ENCODE assay signal across 1 cellular context in genomic region chr5:34534237-34535108, GRCh38.
A peak's percentile ranks its signal among the peaks of the same experiment; 100 is the strongest.
TF ChIP-seq lines count a peak whose summit lies in the region.

No MANE protein-coding gene starts in this region.

TF ChIP-seq in SK-N-SH, 30 proteins besides CTCF, POLR2A, EP300 and RAD21 (continued from another document):
- no peak for TF ChIP-seq IRF3 (IDR thresholded peaks at IDR 0.05; ENCODE audit: low read depth, low read length)
- TF ChIP-seq ELF1 (IDR thresholded peaks at IDR 0.05), result no peak; the same call in 1 of the 2 replicates
- TF ChIP-seq MXI1 (IDR thresholded peaks at IDR 0.05; ENCODE audit: low read depth, low read length), result no peak
- TF ChIP-seq FOXM1 (IDR thresholded peaks at IDR 0.05; ENCODE audit: low read depth), result no peak
- peak; percentile 73 for TF ChIP-seq TEAD4 (IDR thresholded peaks at IDR 0.05; ENCODE audit: borderline replicate concordance, insufficient read depth)
- TF ChIP-seq EZH2phosphoT487 (IDR thresholded peaks at IDR 0.05; ENCODE audit: borderline replicate concordance, low read depth), result no peak
- TF ChIP-seq USF2 (IDR thresholded peaks at IDR 0.05; ENCODE audit: borderline replicate concordance, low read depth, low read length), result no peak
- peak; percentile 50; the same call in 1 of the 2 replicates for TF ChIP-seq PBX3 (IDR thresholded peaks at IDR 0.05)
- no peak for TF ChIP-seq NRF1 (IDR thresholded peaks at IDR 0.05; ENCODE audit: low read depth, low read length)
- TF ChIP-seq JUND (IDR thresholded peaks at IDR 0.05), result peak; percentile 71
- TF ChIP-seq FOSL2 (IDR thresholded peaks at IDR 0.05; ENCODE audit: borderline replicate concordance, low read depth), result peak; percentile 58; the same call in 1 of the 2 replicates
- TF ChIP-seq GABPA (IDR thresholded peaks at IDR 0.05; ENCODE audit: low read depth), result no peak
- no peak for TF ChIP-seq RFX5 (IDR thresholded peaks at IDR 0.05; ENCODE audit: low read length)
- peak; percentile 32; the same call in 1 of the 2 replicates for TF ChIP-seq RXRA (IDR thresholded peaks at IDR 0.05; ENCODE audit: borderline replicate concordance, low read depth)
- peak; percentile 16; the same call in 1 of the 2 replicates for TF ChIP-seq YY1 (IDR thresholded peaks at IDR 0.05; ENCODE audit: low read depth)
- TF ChIP-seq SIN3A (IDR thresholded peaks at IDR 0.05; ENCODE audit: borderline replicate concordance, low read depth, low read length), result no peak
- peak; percentile 14; the same call in 1 of the 2 replicates for TF ChIP-seq POLR2AphosphoS5 (IDR thresholded peaks at IDR 0.05; ENCODE audit: low read depth, low read length)
- peak; percentile 79; the same call in 1 of the 2 replicates for TF ChIP-seq MEF2A (IDR thresholded peaks at IDR 0.05; ENCODE audit: borderline replicate concordance, low read depth)
- peak; percentile 91 for TF ChIP-seq NFIC (IDR thresholded peaks at IDR 0.05; ENCODE audit: borderline replicate concordance)
- TF ChIP-seq TCF12 (IDR thresholded peaks at IDR 0.05), result peak; percentile 77
- TF ChIP-seq TAF1 (IDR thresholded peaks at IDR 0.05; ENCODE audit: borderline replicate concordance, low read depth, low read length), result no peak
- TF ChIP-seq USF1 (IDR thresholded peaks at IDR 0.05; ENCODE audit: borderline replicate concordance, low read depth), result no peak
- peak; percentile 54 for TF ChIP-seq MAX (IDR thresholded peaks at IDR 0.05; ENCODE audit: low read depth)
- no peak for TF ChIP-seq SMC3 (IDR thresholded peaks at IDR 0.05; ENCODE audit: low read depth, low read length)
- TF ChIP-seq, protein P1, sequence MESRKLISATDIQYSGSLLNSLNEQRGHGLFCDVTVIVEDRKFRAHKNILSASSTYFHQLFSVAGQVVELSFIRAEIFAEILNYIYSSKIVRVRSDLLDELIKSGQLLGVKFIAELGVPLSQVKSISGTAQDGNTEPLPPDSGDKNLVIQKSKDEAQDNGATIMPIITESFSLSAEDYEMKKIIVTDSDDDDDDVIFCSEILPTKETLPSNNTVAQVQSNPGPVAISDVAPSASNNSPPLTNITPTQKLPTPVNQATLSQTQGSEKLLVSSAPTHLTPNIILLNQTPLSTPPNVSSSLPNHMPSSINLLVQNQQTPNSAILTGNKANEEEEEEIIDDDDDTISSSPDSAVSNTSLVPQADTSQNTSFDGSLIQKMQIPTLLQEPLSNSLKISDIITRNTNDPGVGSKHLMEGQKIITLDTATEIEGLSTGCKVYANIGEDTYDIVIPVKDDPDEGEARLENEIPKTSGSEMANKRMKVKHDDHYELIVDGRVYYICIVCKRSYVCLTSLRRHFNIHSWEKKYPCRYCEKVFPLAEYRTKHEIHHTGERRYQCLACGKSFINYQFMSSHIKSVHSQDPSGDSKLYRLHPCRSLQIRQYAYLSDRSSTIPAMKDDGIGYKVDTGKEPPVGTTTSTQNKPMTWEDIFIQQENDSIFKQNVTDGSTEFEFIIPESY (IDR thresholded peaks at IDR 0.05; ENCODE audit: borderline replicate concordance, low read depth), result no peak
